ENCODE assay signal across 26 cellular contexts in the genomic region with DNA sequence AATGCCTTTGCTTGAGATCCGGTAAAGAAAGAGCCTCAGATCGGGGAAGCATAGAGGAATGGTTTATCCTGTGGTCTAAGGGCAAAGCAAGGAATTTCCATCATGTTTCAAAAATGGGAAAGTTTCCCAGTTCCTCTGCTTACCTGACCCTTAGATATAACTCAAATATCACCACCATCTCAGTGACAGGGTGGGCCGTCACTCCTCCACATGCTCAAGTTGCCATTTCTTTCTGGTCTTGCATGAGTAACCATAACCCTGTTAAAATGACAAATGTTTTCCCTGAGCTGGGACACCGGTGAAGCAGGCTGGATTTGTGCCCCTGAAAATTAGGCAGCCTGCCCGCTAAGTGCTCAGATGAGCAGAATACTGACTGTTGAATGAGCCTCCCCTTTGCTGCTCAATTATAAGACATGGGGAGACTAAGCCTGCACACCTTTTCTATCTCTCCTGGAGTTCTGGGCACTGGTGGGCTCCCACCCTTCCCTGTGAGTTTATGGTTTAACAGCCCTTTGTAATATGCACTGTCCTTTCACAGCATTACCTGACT.
"Had no signal": no experiment of that assay in that cellular context is flagged by ENCODE, and none has a peak within 500 bp of the region (broad histone marks: within the 10 kb centered on the region; RNA-seq: fewer than 3 reads in every experiment).

No MANE protein-coding gene starts in this region.

- H3K4me3 Mint-ChIP-seq: dendritic cell treated with granulocyte-macrophage colony-stimulating factor and Interleukin-4, amounts not matched to agents 40 ng/mL and 50 ng/mL, for 4 days; effector memory CD8-positive, alpha-beta T cell; endodermal cell; immature natural killer cell; mesothelial cell of epicardium; naive B cell had no signal

- H3K27me3 Mint-ChIP-seq: effector memory CD8-positive, alpha-beta T cell had no signal

- H3K4me1 ChIP-seq: colonic mucosa, foreskin keratinocyte, left lung had no signal

- H3K9me3 ChIP-seq: colonic mucosa, gastroesophageal sphincter, heart left ventricle, left lung, lower lobe of right lung, mucosa of descending colon had no signal

- H3K36me3 Mint-ChIP-seq: immature natural killer cell, mesothelial cell of epicardium, naive B cell had no signal

- H3K27ac ChIP-seq: colonic mucosa, epithelial cell of prostate, foreskin keratinocyte, gastroesophageal sphincter, heart left ventricle, hepatocyte, left lung, lower lobe of right lung had no signal

- H3K4me3 ChIP-seq: colonic mucosa, gastroesophageal sphincter, heart left ventricle, hepatocyte, left lung, lower lobe of right lung, mucosa of descending colon had no signal

- H3K27ac Mint-ChIP-seq: dendritic cell treated with granulocyte-macrophage colony-stimulating factor and Interleukin-4, amounts not matched to agents 40 ng/mL and 50 ng/mL, for 4 days; effector memory CD8-positive, alpha-beta T cell; endodermal cell; immature natural killer cell; mesothelial cell of epicardium; naive B cell had no signal

- H3K4me1 Mint-ChIP-seq: endodermal cell, immature natural killer cell, naive B cell had no signal

- ATAC-seq: effector memory CD8-positive, alpha-beta T cell; esophagus mucosa; foreskin keratinocyte; gastroesophageal sphincter; heart left ventricle; left colon; left lung; left ventricle myocardium superior; lower lobe of right lung; mucosa of descending colon had no signal

- H3K9me3 Mint-ChIP-seq: dendritic cell treated with granulocyte-macrophage colony-stimulating factor and Interleukin-4, amounts not matched to agents 40 ng/mL and 50 ng/mL, for 4 days; effector memory CD8-positive, alpha-beta T cell; endodermal cell; immature natural killer cell; mesothelial cell of epicardium had no signal

- DNase-seq: colonic mucosa; cortex of kidney; effector CD8-positive, alpha-beta T cell; effector memory CD8-positive, alpha-beta T cell; endodermal cell; erythroblast; foreskin keratinocyte; heart left ventricle; hypothalamus; immature natural killer cell; islet precursor cell; kidney; kidney glomerular epithelial cell; left colon; left lung; left ventricle myocardium superior; lower lobe of right lung; mesenchymal stem cell; mucosa of descending colon; naive B cell had no signal

- H3K36me3 ChIP-seq: colonic mucosa, gastroesophageal sphincter, heart left ventricle, left lung, lower lobe of right lung had no signal

- H3K27me3 ChIP-seq: colonic mucosa, foreskin keratinocyte, gastroesophageal sphincter, heart left ventricle, hepatocyte, left lung had no signal
